In the genomic region with DNA sequence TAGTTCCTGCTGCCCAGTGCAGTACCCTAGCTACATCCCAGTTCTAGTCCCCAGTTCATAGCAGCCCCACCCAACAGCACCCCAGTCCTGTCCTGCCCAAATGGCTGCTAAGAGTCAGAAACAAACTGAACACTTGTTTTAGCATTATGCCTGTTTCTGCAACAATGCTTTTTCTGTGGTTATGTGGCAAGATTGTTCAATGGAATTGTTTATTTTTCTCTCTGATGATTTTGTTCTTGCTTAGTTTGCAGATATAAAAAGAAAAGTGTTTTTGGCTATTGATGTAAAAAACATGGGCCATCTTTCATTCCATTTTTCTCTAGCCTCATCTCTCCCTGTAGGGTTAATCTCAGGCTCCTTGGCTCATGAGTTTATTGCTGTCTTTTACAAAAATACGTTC, we compare ENCODE assay signal across 21 cellular contexts.
"Had no signal": no experiment of that assay in that cellular context is flagged by ENCODE, and none has a peak within 500 bp of the region (broad histone marks: within the 10 kb centered on the region; RNA-seq: fewer than 3 reads in every experiment).

No MANE protein-coding gene starts in this region.

- DNase-seq: central memory CD4-positive, alpha-beta T cell; erythroblast; gastrocnemius medialis; heart right ventricle; hypothalamus; left lung; lower lobe of right lung; occipital lobe; psoas muscle; retina; right lobe of liver; spleen; stimulated activated CD4-positive, alpha-beta T cell treated with anti-CD3 and anti-CD28 coated beads, Interleukin-15, amount 100 ng/mL, for 24 hours; stimulated activated CD4-positive, alpha-beta T cell treated with anti-CD3 and anti-CD28 coated beads, Interleukin-1b, Interleukin-23, amount 100 ng/mL, for 48 hours; stimulated activated CD4-positive, alpha-beta T cell treated with anti-CD3 and anti-CD28 coated beads, Interleukin-4, amount 100 ng/mL, for 24 hours; stimulated activated naive CD8-positive, alpha-beta T cell treated with anti-CD3 and anti-CD28 coated beads, Interleukin-15, amount 100 ng/mL, for 72 hours; trophoblast cell had no signal

- H3K4me1 Mint-ChIP-seq: mesothelial cell of epicardium; stimulated activated memory B cell treated with anti-CD40 and anti-IgM and Interleukin-4, amounts not matched to agents 10 μg/mL and 1 μg/mL and 100 μg/mL, for 72 hours had no signal

- H3K9me3 Mint-ChIP-seq: memory B cell; mesothelial cell of epicardium; natural killer cell treated with Interleukin-12 subunit alpha and Interleukin-12 subunit beta and Interleukin-15 and Interleukin-18, amount 100 ng/mL, for 72 hours; stimulated activated memory B cell treated with anti-CD40 and anti-IgM and Interleukin-4, amounts not matched to agents 10 μg/mL and 1 μg/mL and 100 μg/mL, for 72 hours; stimulated activated naive CD8-positive, alpha-beta T cell treated with anti-CD3 and anti-CD28 coated beads, Interleukin-15, amount 100 ng/mL, for 72 hours had no signal

- H3K27me3 ChIP-seq: gastrocnemius medialis, heart right ventricle, left lung, right lobe of liver, spleen had no signal

- H3K27me3 Mint-ChIP-seq: memory B cell; natural killer cell treated with Interleukin-12 subunit alpha and Interleukin-12 subunit beta and Interleukin-15 and Interleukin-18, amount 100 ng/mL, for 72 hours; stimulated activated memory B cell treated with anti-CD40 and anti-IgM and Interleukin-4, amounts not matched to agents 10 μg/mL and 1 μg/mL and 100 μg/mL, for 72 hours; stimulated activated naive CD8-positive, alpha-beta T cell treated with anti-CD3 and anti-CD28 coated beads, Interleukin-15, amount 100 ng/mL, for 72 hours had no signal

- H3K4me1 ChIP-seq: gastrocnemius medialis, psoas muscle, right lobe of liver, spleen had no signal

- ATAC-seq: gastrocnemius medialis; heart right ventricle; natural killer cell treated with Interleukin-12 subunit alpha and Interleukin-12 subunit beta and Interleukin-15 and Interleukin-18, amount 100 ng/mL, for 72 hours; psoas muscle; right lobe of liver; stimulated activated memory B cell treated with anti-CD40 and anti-IgM and Interleukin-4, amounts not matched to agents 10 μg/mL and 1 μg/mL and 100 μg/mL, for 72 hours; stimulated activated naive CD8-positive, alpha-beta T cell treated with anti-CD3 and anti-CD28 coated beads, Interleukin-15, amount 100 ng/mL, for 72 hours had no signal

- H3K9me3 ChIP-seq: gastrocnemius medialis, heart right ventricle, left lung, lower lobe of right lung, psoas muscle, right lobe of liver, spleen had no signal

- H3K4me3 Mint-ChIP-seq: memory B cell; mesothelial cell of epicardium; natural killer cell treated with Interleukin-12 subunit alpha and Interleukin-12 subunit beta and Interleukin-15 and Interleukin-18, amount 100 ng/mL, for 72 hours; stimulated activated memory B cell treated with anti-CD40 and anti-IgM and Interleukin-4, amounts not matched to agents 10 μg/mL and 1 μg/mL and 100 μg/mL, for 72 hours; stimulated activated naive CD8-positive, alpha-beta T cell treated with anti-CD3 and anti-CD28 coated beads, Interleukin-15, amount 100 ng/mL, for 72 hours had no signal

- H3K4me3 ChIP-seq: gastrocnemius medialis, heart right ventricle, left lung, lower lobe of right lung, psoas muscle, right lobe of liver, spleen had no signal

- H3K27ac Mint-ChIP-seq: memory B cell; mesothelial cell of epicardium; natural killer cell treated with Interleukin-12 subunit alpha and Interleukin-12 subunit beta and Interleukin-15 and Interleukin-18, amount 100 ng/mL, for 72 hours; stimulated activated memory B cell treated with anti-CD40 and anti-IgM and Interleukin-4, amounts not matched to agents 10 μg/mL and 1 μg/mL and 100 μg/mL, for 72 hours had no signal
